Comparison of ENCODE assay signal across 23 cellular contexts in the genomic region with DNA sequence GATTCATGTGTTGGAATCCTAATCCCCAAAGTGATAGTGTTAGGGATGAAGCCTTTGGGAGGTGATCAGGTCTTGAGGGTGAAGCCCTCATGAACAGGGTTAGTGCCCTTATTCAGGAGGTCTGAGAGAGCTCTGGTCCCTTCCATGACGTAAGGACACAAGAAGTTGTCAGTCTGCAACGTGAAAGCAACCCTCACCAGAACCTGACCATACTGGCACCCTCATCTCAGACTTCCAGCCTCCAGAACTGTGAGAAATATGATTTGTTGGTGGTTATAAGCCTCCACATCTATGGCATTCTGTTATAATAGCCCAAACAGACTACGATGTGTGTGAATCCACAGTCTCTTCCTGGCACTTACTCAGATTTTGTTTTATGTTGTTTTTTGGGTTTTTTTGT.
DNase-seq lines count a peak whose midpoint lies in the region; ATAC-seq, FAIRE-seq and TF ChIP-seq lines count a peak whose summit lies in the region.
"Had no signal": no experiment of that assay in that cellular context is flagged by ENCODE, and none has a peak within 500 bp of the region (broad histone marks: within the 10 kb centered on the region; RNA-seq: fewer than 3 reads in every experiment).

No MANE protein-coding gene starts in this region.

- ATAC-seq in K562 (no peak), HG02884 (IDR thresholded peaks at IDR 0.05; ENCODE audit: unreplicated experiment) (no peak)

- peaks cover 12 to 47% (median 23%) of the 10 kb centered on the region in 3 donors for H3K36me3 Mint-ChIP-seq in CD8-positive, alpha-beta memory T cell

- DNase-seq in activated effector memory CD4-positive, alpha-beta T cell treated with anti-CD3 and anti-CD28 coated beads, Interleukin-2, amount 50 U/mL, for 16 hours, result peak; percentile 24
- no peak for DNase-seq in activated effector memory CD4-positive, alpha-beta T cell treated with Interleukin-2 at 50 U/mL for 16 hours
- no peak for DNase-seq in CD8-positive, alpha-beta memory T cell
- DNase-seq in Karpas-422, result no peak
- DNase-seq in K562 (ENCODE audit: extremely low read depth in 1 of 4, low spot score in 3 of 4), result no peak
- no peak for DNase-seq in GM03348 (ENCODE audit: low spot score)
- DNase-seq: CD4-positive, alpha-beta memory T cell; DND-41; GOT3; HCEC 1CT; MV-4-11; NCI-H1105 treated with DMSO at 0.1 percent for 48 hours; NCI-H1694 treated with DMSO at 0.1 percent for 48 hours; NCI-H2081 treated with DMSO at 0.1 percent for 48 hours; NCI-H446; NCI-H526; OCI-M1; Right ventricle myocardium superior had no signal

- H4K20me1 ChIP-seq in Karpas-422 (ENCODE audit: insufficient read depth, low read depth, low read length) (no peaks in the 10 kb centered on the region), K562 (replicated peaks; ENCODE audit: control insufficient read depth, insufficient read depth, low read length) (no peaks in the 10 kb centered on the region)

- H2AFZ ChIP-seq in Karpas-422 (ENCODE audit: low read length), result no peak overlapping the region
- H2AFZ ChIP-seq in K562 (ENCODE audit: low read depth, low read length), result no peak overlapping the region

- H3K36me3 ChIP-seq in CD8-positive, alpha-beta memory T cell (ENCODE audit: insufficient read depth, low read length), result peaks cover 6% of the 10 kb centered on the region
- peaks cover 32% of the 10 kb centered on the region for H3K36me3 ChIP-seq in Karpas-422 (ENCODE audit: insufficient read depth, low read length)
- no peaks in the 10 kb centered on the region for H3K36me3 ChIP-seq in K562 (ENCODE audit: control insufficient read depth, insufficient read depth, low read length)

- TF ChIP-seq CTCF in K562 (IDR thresholded peaks at IDR 0.05 in 2 of 3, conservative IDR thresholded peaks at IDR 0.05 in 1 of 3; ENCODE audit: insufficient read depth in 2 of 3, low read depth in 1 of 3, low read length in 3 of 3), result no peak

- no peak overlapping the region for H3K9ac ChIP-seq in Karpas-422 (ENCODE audit: low read length)
- H3K9ac ChIP-seq in K562 (ENCODE audit: insufficient read depth in 1 of 2, low read depth in 2 of 2, low read length in 2 of 2), result no peak overlapping the region
- H3K9ac ChIP-seq: KMS-11 had no signal

- H3K9me2 ChIP-seq in Karpas-422 (replicated peaks; ENCODE audit: insufficient read depth, low read length), result no peaks in the 10 kb centered on the region

- no peak overlapping the region for H3K27ac ChIP-seq in CD8-positive, alpha-beta memory T cell (ENCODE audit: low read depth, low read length)
- H3K27ac ChIP-seq in Karpas-422 (ENCODE audit: low read length), result peak overlapping the region; percentile 54; the same call in 1 of the 2 replicates
- H3K27ac ChIP-seq in K562 (ENCODE audit: extremely low read depth, low read depth, low read length), result no peak overlapping the region
- H3K27ac ChIP-seq: BLaER1 treated with 17β-estradiol and CSF1 and Interleukin-3, amounts not matched to agents 10 nM and 100 nM; HL-60; KMS-11 had no signal

- no peak for TF ChIP-seq POLR2A in K562 (conservative IDR thresholded peaks at IDR 0.05)

- no peak overlapping the region for H3K4me3 ChIP-seq in CD8-positive, alpha-beta memory T cell (ENCODE audit: low read length)
- H3K4me3 ChIP-seq in Karpas-422 (ENCODE audit: low read length) (no peak overlapping the region), K562 (no peak overlapping the region)
- H3K4me3 ChIP-seq: BLaER1 treated with 17β-estradiol and CSF1 and Interleukin-3, amounts not matched to agents 10 nM and 100 nM had no signal

- no TSS peak for BruUV-seq in K562 (replicated peaks; lab: Mats Ljungman, UMichigan)

- no peaks in the 10 kb centered on the region for H3K9me1 ChIP-seq in K562 (ENCODE audit: control insufficient read depth, insufficient read depth, low read length)

- no peaks in the 10 kb centered on the region for H3K27me3 Mint-ChIP-seq in CD8-positive, alpha-beta memory T cell
- H3K27me3 Mint-ChIP-seq: CD4-positive, alpha-beta memory T cell had no signal

- no peak overlapping the region for H3K4me3 Mint-ChIP-seq in CD8-positive, alpha-beta memory T cell
- H3K4me3 Mint-ChIP-seq: CD4-positive, alpha-beta memory T cell had no signal

- WGBS in K562 (ENCODE audit: insufficient coverage, low coverage, missing lambda C conversion rate), result 0% methylated on average over 3 of the region's 3 CpGs

- in situ Hi-C loops in K562 (cut with MboI), result no loop called here

- H3K9me3 Mint-ChIP-seq in CD8-positive, alpha-beta memory T cell, result no peaks in the 10 kb centered on the region
- H3K9me3 Mint-ChIP-seq: CD4-positive, alpha-beta memory T cell had no signal

- TF ChIP-seq RAD21 in K562 (CRISPR knock-in tag; conservative IDR thresholded peaks at IDR 0.05 in 1 of 2, IDR thresholded peaks at IDR 0.05 in 1 of 2), result no peak

- no peak for TF ChIP-seq EP300 in K562 (IDR thresholded peaks at IDR 0.05; ENCODE audit: low read length)

- H3K4me1 Mint-ChIP-seq in CD8-positive, alpha-beta memory T cell, result peaks cover 51 to 70% (median 65%) of the 10 kb centered on the region in 3 donors

- intact Hi-C loops in K562 (cut with micrococcal nuclease), result no loop called here

- POLR2A ChIA-PET in CD8-positive, alpha-beta memory T cell (lab: Charles Lee), result interaction anchor here (1.0 kb wide), 1 partner anchor 41 kb away, joined by 3 read pairs; no protein-coding TSS in a partner anchor
- POLR2A ChIA-PET in K562 (lab: Yijun Ruan, JAX), result interaction anchor here (0.6 to 1.5 kb wide), 4 partner anchors 10 to 167 kb away, joined by 3 to 5 read pairs (median 4); no protein-coding TSS in a partner anchor

- H3K9me3 ChIP-seq in CD8-positive, alpha-beta memory T cell (ENCODE audit: low read length), result no peaks in the 10 kb centered on the region
- no peaks in the 10 kb centered on the region for H3K9me3 ChIP-seq in Karpas-422 (ENCODE audit: low read length)
- H3K9me3 ChIP-seq in K562 (replicated peaks; ENCODE audit: control insufficient read depth, insufficient read depth, low read depth, low read length), result no peaks in the 10 kb centered on the region
- H3K9me3 ChIP-seq: BLaER1 treated with 17β-estradiol and CSF1 and Interleukin-3, amounts not matched to agents 10 nM and 100 nM had no signal

- H3K4me1 ChIP-seq in CD8-positive, alpha-beta memory T cell (ENCODE audit: insufficient read depth, low read length), result peaks cover 25% of the 10 kb centered on the region
- H3K4me1 ChIP-seq in Karpas-422 (ENCODE audit: low read length) (peaks cover 36% of the 10 kb centered on the region), K562 (replicated peaks in 1 of 2; ENCODE audit: control insufficient read depth in 2 of 2, insufficient read depth in 2 of 2, low read length in 2 of 2) (no peaks in the 10 kb centered on the region)

- H3K79me2 ChIP-seq in Karpas-422 (ENCODE audit: low read length) (peaks cover 90% of the 10 kb centered on the region), K562 (ENCODE audit: control insufficient read depth, insufficient read depth, low read length) (no peaks in the 10 kb centered on the region)

- H3K27ac Mint-ChIP-seq in CD8-positive, alpha-beta memory T cell, result peak overlapping the region in 6 of 8 donors; percentile 12 to 81 (median 44)

- no peaks in the 10 kb centered on the region for H3K27me3 ChIP-seq in CD8-positive, alpha-beta memory T cell (ENCODE audit: insufficient read depth, low read length, poor library complexity, severe bottlenecking)
- H3K27me3 ChIP-seq in Karpas-422 (ENCODE audit: low read length) (no peaks in the 10 kb centered on the region), K562 (ENCODE audit: control insufficient read depth in 2 of 2, insufficient read depth in 2 of 2, low read length in 2 of 2) (peaks cover 40 to 65% of the 10 kb centered on the region in 2 experiments)
- H3K27me3 ChIP-seq: BLaER1 treated with 17β-estradiol and CSF1 and Interleukin-3, amounts not matched to agents 10 nM and 100 nM had no signal

- CTCF ChIA-PET in CD8-positive, alpha-beta memory T cell (lab: Charles Lee), result interaction anchor here (0.7 kb wide), 1 partner anchor 10 kb away, joined by 3 read pairs; no protein-coding TSS in a partner anchor
- CTCF ChIA-PET in K562 (lab: Yijun Ruan, JAX; ENCODE audit: low intra/inter-chr PET ratio), result no interaction called here

- peak overlapping the region; percentile 46 for H3K4me2 ChIP-seq in Karpas-422 (ENCODE audit: low read depth, low read length, poor library complexity, severe bottlenecking)
- H3K4me2 ChIP-seq in K562 (ENCODE audit: insufficient read depth, low read length), result no peak overlapping the region
- H3K4me2 ChIP-seq: BLaER1 treated with 17β-estradiol and CSF1 and Interleukin-3, amounts not matched to agents 10 nM and 100 nM; KMS-11 had no signal

- no peak for FAIRE-seq in K562 (lab: Jason Lieb, UNC)
- FAIRE-seq: GM12892 had no signal

TF ChIP-seq in K562, 482 proteins besides CTCF, POLR2A, EP300 and RAD21:
- TF ChIP-seq ZNF77 (CRISPR knock-in tag; IDR thresholded peaks at IDR 0.05) (no peak), EZH2 (IDR thresholded peaks at IDR 0.05; ENCODE audit: borderline replicate concordance, low read depth, low read length) (0 out of 2 replicates have a peak, but pooled peaks have one; percentile 40)
